Comparison of ENCODE assay signal across 1 cellular context in genomic region chr20:45934046-45934586, GRCh38.
TF ChIP-seq lines count a peak whose summit lies in the region.

No MANE protein-coding gene starts in this region.

TF ChIP-seq in H1, 55 proteins besides CTCF, POLR2A, EP300 and RAD21:
- TF ChIP-seq TBP (IDR thresholded peaks at IDR 0.05; ENCODE audit: low read depth, low read length): no peak
- no peak for TF ChIP-seq SP4 (IDR thresholded peaks at IDR 0.05; ENCODE audit: low read length)
- no peak for TF ChIP-seq KDM5A (IDR thresholded peaks at IDR 0.05; ENCODE audit: low read length)
- TF ChIP-seq RBBP5 (IDR thresholded peaks at IDR 0.05; ENCODE audit: borderline replicate concordance, low read depth, low read length): no peak
- TF ChIP-seq CEBPB (IDR thresholded peaks at IDR 0.05; ENCODE audit: low read depth, low read length): 0 out of 2 replicates have a peak, but pooled peaks have one; percentile 9
- TF ChIP-seq TAF1 (IDR thresholded peaks at IDR 0.05; ENCODE audit: low read depth, low read length): no peak
- TF ChIP-seq RNF2 (IDR thresholded peaks at IDR 0.05; ENCODE audit: borderline replicate concordance, low read depth, low read length, missing control alignments, poor library complexity, severe bottlenecking): no peak
- peak; percentile 41 for TF ChIP-seq ASH2L (IDR thresholded peaks at IDR 0.05; ENCODE audit: low read length)
- TF ChIP-seq EGR1 (IDR thresholded peaks at IDR 0.05; ENCODE audit: borderline replicate concordance, low read depth, low read length): no peak
- TF ChIP-seq CREB1 (IDR thresholded peaks at IDR 0.05): peak; percentile 65; the same call in 1 of the 2 replicates
- no peak for TF ChIP-seq ATF2 (IDR thresholded peaks at IDR 0.05; ENCODE audit: low read length)
- peak; percentile 27; the same call in 1 of the 2 replicates for TF ChIP-seq KDM1A (IDR thresholded peaks at IDR 0.05; ENCODE audit: borderline replicate concordance, low read length)
- TF ChIP-seq CBX8 (IDR thresholded peaks at IDR 0.05; ENCODE audit: borderline replicate concordance, low read depth, low read length): no peak
- TF ChIP-seq SRF (IDR thresholded peaks at IDR 0.05; ENCODE audit: low read depth, low read length): no peak
- TF ChIP-seq HDAC2 (IDR thresholded peaks at IDR 0.05; ENCODE audit: borderline replicate concordance in 1 of 2, low read depth in 2 of 2, low read length in 2 of 2): peak in 1 of 2 experiments; percentile 28; a peak in 1 of 4 replicates
